ENCODE assay signal across 1 cellular context in the genomic region with DNA sequence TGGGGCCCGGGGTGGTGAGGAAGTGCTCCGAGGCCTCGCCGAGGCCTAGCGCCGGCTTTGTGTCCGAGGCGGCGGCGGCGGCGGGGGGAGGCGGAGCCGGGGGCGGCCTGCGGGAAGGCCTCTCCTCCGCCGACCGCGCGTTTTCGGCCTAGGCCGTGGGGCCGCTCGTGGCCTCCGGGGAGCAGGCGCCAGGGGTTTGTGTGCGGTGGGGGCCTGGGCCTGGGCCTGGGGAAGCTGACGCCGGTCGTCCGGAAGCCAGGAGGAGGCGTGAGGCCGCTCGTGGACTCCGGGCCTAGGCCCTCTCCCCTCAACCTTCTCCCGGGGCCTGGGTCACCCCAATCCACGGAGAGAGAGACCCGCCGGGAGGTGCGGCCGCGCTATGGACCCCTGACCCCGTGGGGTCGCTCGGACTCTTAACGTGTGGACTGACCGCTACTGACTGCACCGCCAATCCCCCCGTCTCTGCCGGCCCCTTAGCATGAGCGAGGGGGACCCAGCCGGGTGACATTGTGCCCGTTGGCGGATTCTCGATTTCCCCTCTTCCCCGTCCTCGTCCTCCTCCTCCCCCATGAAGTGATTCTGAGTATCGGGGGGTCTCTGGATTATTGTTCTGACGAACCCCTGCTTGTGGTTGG.
TF ChIP-seq lines count a peak whose summit lies in the region.

No MANE protein-coding gene starts in this region.

TF ChIP-seq in K562, 482 proteins besides CTCF, POLR2A, EP300 and RAD21 (continued from another document and continues in another):
- TF ChIP-seq, protein P1, sequence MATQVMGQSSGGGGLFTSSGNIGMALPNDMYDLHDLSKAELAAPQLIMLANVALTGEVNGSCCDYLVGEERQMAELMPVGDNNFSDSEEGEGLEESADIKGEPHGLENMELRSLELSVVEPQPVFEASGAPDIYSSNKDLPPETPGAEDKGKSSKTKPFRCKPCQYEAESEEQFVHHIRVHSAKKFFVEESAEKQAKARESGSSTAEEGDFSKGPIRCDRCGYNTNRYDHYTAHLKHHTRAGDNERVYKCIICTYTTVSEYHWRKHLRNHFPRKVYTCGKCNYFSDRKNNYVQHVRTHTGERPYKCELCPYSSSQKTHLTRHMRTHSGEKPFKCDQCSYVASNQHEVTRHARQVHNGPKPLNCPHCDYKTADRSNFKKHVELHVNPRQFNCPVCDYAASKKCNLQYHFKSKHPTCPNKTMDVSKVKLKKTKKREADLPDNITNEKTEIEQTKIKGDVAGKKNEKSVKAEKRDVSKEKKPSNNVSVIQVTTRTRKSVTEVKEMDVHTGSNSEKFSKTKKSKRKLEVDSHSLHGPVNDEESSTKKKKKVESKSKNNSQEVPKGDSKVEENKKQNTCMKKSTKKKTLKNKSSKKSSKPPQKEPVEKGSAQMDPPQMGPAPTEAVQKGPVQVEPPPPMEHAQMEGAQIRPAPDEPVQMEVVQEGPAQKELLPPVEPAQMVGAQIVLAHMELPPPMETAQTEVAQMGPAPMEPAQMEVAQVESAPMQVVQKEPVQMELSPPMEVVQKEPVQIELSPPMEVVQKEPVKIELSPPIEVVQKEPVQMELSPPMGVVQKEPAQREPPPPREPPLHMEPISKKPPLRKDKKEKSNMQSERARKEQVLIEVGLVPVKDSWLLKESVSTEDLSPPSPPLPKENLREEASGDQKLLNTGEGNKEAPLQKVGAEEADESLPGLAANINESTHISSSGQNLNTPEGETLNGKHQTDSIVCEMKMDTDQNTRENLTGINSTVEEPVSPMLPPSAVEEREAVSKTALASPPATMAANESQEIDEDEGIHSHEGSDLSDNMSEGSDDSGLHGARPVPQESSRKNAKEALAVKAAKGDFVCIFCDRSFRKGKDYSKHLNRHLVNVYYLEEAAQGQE (CRISPR knock-in tag; IDR thresholded peaks at IDR 0.05; ENCODE audit: low read depth), result no peak
- TF ChIP-seq POU5F1 (IDR thresholded peaks at IDR 0.05; ENCODE audit: borderline replicate concordance, low read depth, low read length, partially characterized antibody) (no peak), ZNF324 (CRISPR knock-in tag; IDR thresholded peaks at IDR 0.05) (no peak), IRF2 (CRISPR knock-in tag; IDR thresholded peaks at IDR 0.05) (no peak), IRF9 (tag; IDR thresholded peaks at IDR 0.05) (no peak), EWSR1 (IDR thresholded peaks at IDR 0.05; ENCODE audit: borderline replicate concordance, low read depth, partially characterized antibody) (no peak), BACH1 (tag; IDR thresholded peaks at IDR 0.05) (no peak), ZKSCAN8 (CRISPR knock-in tag; IDR thresholded peaks at IDR 0.05) (no peak), ZNF124 (CRISPR knock-in tag; IDR thresholded peaks at IDR 0.05) (no peak), ZNF780A (CRISPR knock-in tag; IDR thresholded peaks at IDR 0.05) (no peak), NCOA1 (IDR thresholded peaks at IDR 0.05; ENCODE audit: low read depth) (no peak), CREB3L1 (IDR thresholded peaks at IDR 0.05; ENCODE audit: borderline replicate concordance, low read depth) (no peak), RB1 (IDR thresholded peaks at IDR 0.05; ENCODE audit: low read depth) (no peak), ZC3H8 (IDR thresholded peaks at IDR 0.05) (no peak), RBM14 (IDR thresholded peaks at IDR 0.05; ENCODE audit: borderline replicate concordance, insufficient read depth, low read depth, low read length) (no peak), RCOR1 (IDR thresholded peaks at IDR 0.05; ENCODE audit: borderline replicate concordance in 1 of 2, low read depth in 2 of 2, low read length in 2 of 2) (no peak), FOXO4 (CRISPR knock-in tag; IDR thresholded peaks at IDR 0.05) (no peak)
- TF ChIP-seq, protein P2, sequence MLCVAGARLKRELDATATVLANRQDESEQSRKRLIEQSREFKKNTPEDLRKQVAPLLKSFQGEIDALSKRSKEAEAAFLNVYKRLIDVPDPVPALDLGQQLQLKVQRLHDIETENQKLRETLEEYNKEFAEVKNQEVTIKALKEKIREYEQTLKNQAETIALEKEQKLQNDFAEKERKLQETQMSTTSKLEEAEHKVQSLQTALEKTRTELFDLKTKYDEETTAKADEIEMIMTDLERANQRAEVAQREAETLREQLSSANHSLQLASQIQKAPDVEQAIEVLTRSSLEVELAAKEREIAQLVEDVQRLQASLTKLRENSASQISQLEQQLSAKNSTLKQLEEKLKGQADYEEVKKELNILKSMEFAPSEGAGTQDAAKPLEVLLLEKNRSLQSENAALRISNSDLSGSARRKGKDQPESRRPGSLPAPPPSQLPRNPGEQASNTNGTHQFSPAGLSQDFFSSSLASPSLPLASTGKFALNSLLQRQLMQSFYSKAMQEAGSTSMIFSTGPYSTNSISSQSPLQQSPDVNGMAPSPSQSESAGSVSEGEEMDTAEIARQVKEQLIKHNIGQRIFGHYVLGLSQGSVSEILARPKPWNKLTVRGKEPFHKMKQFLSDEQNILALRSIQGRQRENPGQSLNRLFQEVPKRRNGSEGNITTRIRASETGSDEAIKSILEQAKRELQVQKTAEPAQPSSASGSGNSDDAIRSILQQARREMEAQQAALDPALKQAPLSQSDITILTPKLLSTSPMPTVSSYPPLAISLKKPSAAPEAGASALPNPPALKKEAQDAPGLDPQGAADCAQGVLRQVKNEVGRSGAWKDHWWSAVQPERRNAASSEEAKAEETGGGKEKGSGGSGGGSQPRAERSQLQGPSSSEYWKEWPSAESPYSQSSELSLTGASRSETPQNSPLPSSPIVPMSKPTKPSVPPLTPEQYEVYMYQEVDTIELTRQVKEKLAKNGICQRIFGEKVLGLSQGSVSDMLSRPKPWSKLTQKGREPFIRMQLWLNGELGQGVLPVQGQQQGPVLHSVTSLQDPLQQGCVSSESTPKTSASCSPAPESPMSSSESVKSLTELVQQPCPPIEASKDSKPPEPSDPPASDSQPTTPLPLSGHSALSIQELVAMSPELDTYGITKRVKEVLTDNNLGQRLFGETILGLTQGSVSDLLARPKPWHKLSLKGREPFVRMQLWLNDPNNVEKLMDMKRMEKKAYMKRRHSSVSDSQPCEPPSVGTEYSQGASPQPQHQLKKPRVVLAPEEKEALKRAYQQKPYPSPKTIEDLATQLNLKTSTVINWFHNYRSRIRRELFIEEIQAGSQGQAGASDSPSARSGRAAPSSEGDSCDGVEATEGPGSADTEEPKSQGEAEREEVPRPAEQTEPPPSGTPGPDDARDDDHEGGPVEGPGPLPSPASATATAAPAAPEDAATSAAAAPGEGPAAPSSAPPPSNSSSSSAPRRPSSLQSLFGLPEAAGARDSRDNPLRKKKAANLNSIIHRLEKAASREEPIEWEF (CRISPR knock-in tag; IDR thresholded peaks at IDR 0.05), result no peak
- TF ChIP-seq, protein P3, sequence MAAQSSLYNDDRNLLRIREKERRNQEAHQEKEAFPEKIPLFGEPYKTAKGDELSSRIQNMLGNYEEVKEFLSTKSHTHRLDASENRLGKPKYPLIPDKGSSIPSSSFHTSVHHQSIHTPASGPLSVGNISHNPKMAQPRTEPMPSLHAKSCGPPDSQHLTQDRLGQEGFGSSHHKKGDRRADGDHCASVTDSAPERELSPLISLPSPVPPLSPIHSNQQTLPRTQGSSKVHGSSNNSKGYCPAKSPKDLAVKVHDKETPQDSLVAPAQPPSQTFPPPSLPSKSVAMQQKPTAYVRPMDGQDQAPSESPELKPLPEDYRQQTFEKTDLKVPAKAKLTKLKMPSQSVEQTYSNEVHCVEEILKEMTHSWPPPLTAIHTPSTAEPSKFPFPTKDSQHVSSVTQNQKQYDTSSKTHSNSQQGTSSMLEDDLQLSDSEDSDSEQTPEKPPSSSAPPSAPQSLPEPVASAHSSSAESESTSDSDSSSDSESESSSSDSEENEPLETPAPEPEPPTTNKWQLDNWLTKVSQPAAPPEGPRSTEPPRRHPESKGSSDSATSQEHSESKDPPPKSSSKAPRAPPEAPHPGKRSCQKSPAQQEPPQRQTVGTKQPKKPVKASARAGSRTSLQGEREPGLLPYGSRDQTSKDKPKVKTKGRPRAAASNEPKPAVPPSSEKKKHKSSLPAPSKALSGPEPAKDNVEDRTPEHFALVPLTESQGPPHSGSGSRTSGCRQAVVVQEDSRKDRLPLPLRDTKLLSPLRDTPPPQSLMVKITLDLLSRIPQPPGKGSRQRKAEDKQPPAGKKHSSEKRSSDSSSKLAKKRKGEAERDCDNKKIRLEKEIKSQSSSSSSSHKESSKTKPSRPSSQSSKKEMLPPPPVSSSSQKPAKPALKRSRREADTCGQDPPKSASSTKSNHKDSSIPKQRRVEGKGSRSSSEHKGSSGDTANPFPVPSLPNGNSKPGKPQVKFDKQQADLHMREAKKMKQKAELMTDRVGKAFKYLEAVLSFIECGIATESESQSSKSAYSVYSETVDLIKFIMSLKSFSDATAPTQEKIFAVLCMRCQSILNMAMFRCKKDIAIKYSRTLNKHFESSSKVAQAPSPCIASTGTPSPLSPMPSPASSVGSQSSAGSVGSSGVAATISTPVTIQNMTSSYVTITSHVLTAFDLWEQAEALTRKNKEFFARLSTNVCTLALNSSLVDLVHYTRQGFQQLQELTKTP (IDR thresholded peaks at IDR 0.05; ENCODE audit: low read depth in 1 of 2, partially characterized antibody in 2 of 2), result no peak
- TF ChIP-seq, protein P4, sequence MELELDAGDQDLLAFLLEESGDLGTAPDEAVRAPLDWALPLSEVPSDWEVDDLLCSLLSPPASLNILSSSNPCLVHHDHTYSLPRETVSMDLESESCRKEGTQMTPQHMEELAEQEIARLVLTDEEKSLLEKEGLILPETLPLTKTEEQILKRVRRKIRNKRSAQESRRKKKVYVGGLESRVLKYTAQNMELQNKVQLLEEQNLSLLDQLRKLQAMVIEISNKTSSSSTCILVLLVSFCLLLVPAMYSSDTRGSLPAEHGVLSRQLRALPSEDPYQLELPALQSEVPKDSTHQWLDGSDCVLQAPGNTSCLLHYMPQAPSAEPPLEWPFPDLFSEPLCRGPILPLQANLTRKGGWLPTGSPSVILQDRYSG (tag; conservative IDR thresholded peaks at IDR 0.05; ENCODE audit: low read depth), result no peak
- TF ChIP-seq, protein P5, sequence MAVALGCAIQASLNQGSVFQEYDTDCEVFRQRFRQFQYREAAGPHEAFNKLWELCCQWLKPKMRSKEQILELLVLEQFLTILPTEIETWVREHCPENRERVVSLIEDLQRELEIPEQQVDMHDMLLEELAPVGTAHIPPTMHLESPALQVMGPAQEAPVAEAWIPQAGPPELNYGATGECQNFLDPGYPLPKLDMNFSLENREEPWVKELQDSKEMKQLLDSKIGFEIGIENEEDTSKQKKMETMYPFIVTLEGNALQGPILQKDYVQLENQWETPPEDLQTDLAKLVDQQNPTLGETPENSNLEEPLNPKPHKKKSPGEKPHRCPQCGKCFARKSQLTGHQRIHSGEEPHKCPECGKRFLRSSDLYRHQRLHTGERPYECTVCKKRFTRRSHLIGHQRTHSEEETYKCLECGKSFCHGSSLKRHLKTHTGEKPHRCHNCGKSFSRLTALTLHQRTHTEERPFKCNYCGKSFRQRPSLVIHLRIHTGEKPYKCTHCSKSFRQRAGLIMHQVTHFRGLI (CRISPR knock-in tag; IDR thresholded peaks at IDR 0.05), result no peak
- TF ChIP-seq, protein P6, sequence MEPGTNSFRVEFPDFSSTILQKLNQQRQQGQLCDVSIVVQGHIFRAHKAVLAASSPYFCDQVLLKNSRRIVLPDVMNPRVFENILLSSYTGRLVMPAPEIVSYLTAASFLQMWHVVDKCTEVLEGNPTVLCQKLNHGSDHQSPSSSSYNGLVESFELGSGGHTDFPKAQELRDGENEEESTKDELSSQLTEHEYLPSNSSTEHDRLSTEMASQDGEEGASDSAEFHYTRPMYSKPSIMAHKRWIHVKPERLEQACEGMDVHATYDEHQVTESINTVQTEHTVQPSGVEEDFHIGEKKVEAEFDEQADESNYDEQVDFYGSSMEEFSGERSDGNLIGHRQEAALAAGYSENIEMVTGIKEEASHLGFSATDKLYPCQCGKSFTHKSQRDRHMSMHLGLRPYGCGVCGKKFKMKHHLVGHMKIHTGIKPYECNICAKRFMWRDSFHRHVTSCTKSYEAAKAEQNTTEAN (CRISPR knock-in tag; IDR thresholded peaks at IDR 0.05), result no peak
- TF ChIP-seq, protein P7, sequence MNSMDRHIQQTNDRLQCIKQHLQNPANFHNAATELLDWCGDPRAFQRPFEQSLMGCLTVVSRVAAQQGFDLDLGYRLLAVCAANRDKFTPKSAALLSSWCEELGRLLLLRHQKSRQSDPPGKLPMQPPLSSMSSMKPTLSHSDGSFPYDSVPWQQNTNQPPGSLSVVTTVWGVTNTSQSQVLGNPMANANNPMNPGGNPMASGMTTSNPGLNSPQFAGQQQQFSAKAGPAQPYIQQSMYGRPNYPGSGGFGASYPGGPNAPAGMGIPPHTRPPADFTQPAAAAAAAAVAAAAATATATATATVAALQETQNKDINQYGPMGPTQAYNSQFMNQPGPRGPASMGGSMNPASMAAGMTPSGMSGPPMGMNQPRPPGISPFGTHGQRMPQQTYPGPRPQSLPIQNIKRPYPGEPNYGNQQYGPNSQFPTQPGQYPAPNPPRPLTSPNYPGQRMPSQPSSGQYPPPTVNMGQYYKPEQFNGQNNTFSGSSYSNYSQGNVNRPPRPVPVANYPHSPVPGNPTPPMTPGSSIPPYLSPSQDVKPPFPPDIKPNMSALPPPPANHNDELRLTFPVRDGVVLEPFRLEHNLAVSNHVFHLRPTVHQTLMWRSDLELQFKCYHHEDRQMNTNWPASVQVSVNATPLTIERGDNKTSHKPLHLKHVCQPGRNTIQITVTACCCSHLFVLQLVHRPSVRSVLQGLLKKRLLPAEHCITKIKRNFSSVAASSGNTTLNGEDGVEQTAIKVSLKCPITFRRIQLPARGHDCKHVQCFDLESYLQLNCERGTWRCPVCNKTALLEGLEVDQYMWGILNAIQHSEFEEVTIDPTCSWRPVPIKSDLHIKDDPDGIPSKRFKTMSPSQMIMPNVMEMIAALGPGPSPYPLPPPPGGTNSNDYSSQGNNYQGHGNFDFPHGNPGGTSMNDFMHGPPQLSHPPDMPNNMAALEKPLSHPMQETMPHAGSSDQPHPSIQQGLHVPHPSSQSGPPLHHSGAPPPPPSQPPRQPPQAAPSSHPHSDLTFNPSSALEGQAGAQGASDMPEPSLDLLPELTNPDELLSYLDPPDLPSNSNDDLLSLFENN (IDR thresholded peaks at IDR 0.05; ENCODE audit: low read depth in 2 of 2, low read length in 2 of 2), result no peak
